In genomic region chr11:60844870-60845221, GRCh38 we compare ENCODE assay signal across 9 cellular contexts. TPM values are rescaled to one million over a fixed set of nuclear protein-coding genes. Genes with fewer than 3 reads are reported as not detected.
DNase-seq lines count a peak whose midpoint lies in the region; ATAC-seq, FAIRE-seq and TF ChIP-seq lines count a peak whose summit lies in the region.
"Had no signal": no experiment of that assay in that cellular context is flagged by ENCODE, and none has a peak within 500 bp of the region (broad histone marks: within the 10 kb centered on the region; RNA-seq: fewer than 3 reads in every experiment).

No MANE protein-coding gene starts in this region.

- in situ Hi-C loops in IMR-90 (cut with MboI; ENCODE audit: low sequenced_read_pairs), result no loop called here

- H3K9ac ChIP-seq in BLaER1 treated with 17β-estradiol and CSF1 and Interleukin-3, amounts not matched to agents 10 nM and 100 nM, result peak overlapping the region; percentile 4 to 95 (median 87); a peak in 20 of 22 replicates
- H3K9ac ChIP-seq in IMR-90 (ENCODE audit: low read depth, low read length) (no peak overlapping the region), astrocyte (ENCODE audit: low read length) (peak overlapping the region; percentile 24)

- TF ChIP-seq CTCF in IMR-90 (conservative IDR thresholded peaks at IDR 0.05; ENCODE audit: low read depth, low read length) (no peak), astrocyte (IDR thresholded peaks at IDR 0.05; ENCODE audit: insufficient read depth, low read depth, low read length) (no peak)

- H3K27me3 ChIP-seq in BLaER1 treated with 17β-estradiol and CSF1 and Interleukin-3, amounts not matched to agents 10 nM and 100 nM, result no peaks in the 10 kb centered on the region
- H3K27me3 ChIP-seq in IMR-90 (ENCODE audit: control insufficient read depth, insufficient read depth, low read length) (no peaks in the 10 kb centered on the region), astrocyte (ENCODE audit: insufficient read depth, low read length) (no peaks in the 10 kb centered on the region)

- CTCF ChIA-PET in IMR-90 (lab: Yijun Ruan, JAX), result no interaction called here

- H4K5ac ChIP-seq in IMR-90 (ENCODE audit: low read depth, low read length), result no peak overlapping the region

- no peaks in the 10 kb centered on the region for H3K9me3 Mint-ChIP-seq in astrocyte (ENCODE audit: unreplicated experiment)
- no peaks in the 10 kb centered on the region for H3K9me3 Mint-ChIP-seq in memory B cell

- 0 out of 22 replicates have a peak overlapping the region, but pooled peaks of 1 of the 11 experiments have one; percentile 32 for H3K27ac ChIP-seq in BLaER1 treated with 17β-estradiol and CSF1 and Interleukin-3, amounts not matched to agents 10 nM and 100 nM
- no peak overlapping the region for H3K27ac ChIP-seq in IMR-90 (ENCODE audit: insufficient read depth, low read length)
- no peak overlapping the region for H3K27ac ChIP-seq in astrocyte (ENCODE audit: low read depth, low read length)

- H3K56ac ChIP-seq in IMR-90 (ENCODE audit: extremely low read depth, insufficient read depth, low read length), result no peak overlapping the region

- H2AK5ac ChIP-seq in IMR-90 (ENCODE audit: low read depth, low read length), result no peak overlapping the region

- no TSS peak for BruUV-seq in IMR-90 (replicated peaks; lab: Mats Ljungman, UMichigan)

- peaks cover 37% of the 10 kb centered on the region for H3K4me1 Mint-ChIP-seq in astrocyte (ENCODE audit: low read depth, unreplicated experiment)
- peaks cover 42% of the 10 kb centered on the region for H3K4me1 Mint-ChIP-seq in memory B cell

- H3K27ac Mint-ChIP-seq in astrocyte (ENCODE audit: unreplicated experiment), result no peak overlapping the region
- H3K27ac Mint-ChIP-seq in memory B cell, result peak overlapping the region; percentile 13

- H3K23ac ChIP-seq in IMR-90 (ENCODE audit: low read depth, low read length), result no peak overlapping the region

- ATAC-seq in IMR-90 (ENCODE audit: low read depth), result no peak
- no peak for ATAC-seq in memory B cell (ENCODE audit: low read depth)
- no peak for ATAC-seq in GM18520 (IDR thresholded peaks at IDR 0.05; ENCODE audit: unreplicated experiment)
- no peak for ATAC-seq in HG02884 (IDR thresholded peaks at IDR 0.05; ENCODE audit: unreplicated experiment)

- H3K79me2 ChIP-seq in astrocyte (ENCODE audit: insufficient read depth, low read length), result peaks cover 47% of the 10 kb centered on the region

- H3K4me1 ChIP-seq in BLaER1 treated with 17β-estradiol and CSF1 and Interleukin-3, amounts not matched to agents 10 nM and 100 nM, result peaks cover 59 to 73% (median 66%) of the 10 kb centered on the region in 10 experiments
- H3K4me1 ChIP-seq in IMR-90 (ENCODE audit: control insufficient read depth, insufficient read depth, low read length), result peaks cover 25% of the 10 kb centered on the region
- H3K4me1 ChIP-seq in astrocyte (ENCODE audit: insufficient read depth, low read length), result peaks cover 36% of the 10 kb centered on the region

- TF ChIP-seq POLR2A in IMR-90 (IDR thresholded peaks at IDR 0.05; ENCODE audit: low read depth, low read length), result no peak

- POLR2A ChIA-PET in IMR-90 (lab: Charles Lee; ENCODE audit: unreplicated experiment), result no interaction called here

- H3K27me3 Mint-ChIP-seq in astrocyte (ENCODE audit: low read depth, unreplicated experiment) (no peaks in the 10 kb centered on the region), memory B cell (no peaks in the 10 kb centered on the region)

- no peak for DNase-seq in IMR-90
- no peak for DNase-seq in astrocyte (ENCODE audit: low read depth)
- no peak for DNase-seq in memory B cell (ENCODE audit: low spot score in 2 of 2)
- DNase-seq in HTR-8/SVneo (ENCODE audit: insufficient read length, low spot score), result no peak
- DNase-seq in activated CD4-positive, CD25-positive, alpha-beta regulatory T cell (lab: John Stamatoyannopoulos, UW), result no peak

- dilution Hi-C loops in IMR-90 (cut with HindIII; ENCODE audit: low sequenced_read_pairs, unreplicated experiment), result no loop called here

- WGBS in IMR-90 (ENCODE audit: extremely low coverage in 2 of 2, insufficient read length in 1 of 2), 2 experiments, result 37% methylated on average over 3 of the region's 4 CpGs; no CpG with 5 or more reads in 1 of the 2 experiments

- H3K9me1 ChIP-seq in IMR-90 (ENCODE audit: insufficient read depth, low read length), result peaks cover 11% of the 10 kb centered on the region

- H3K14ac ChIP-seq in IMR-90 (replicated peaks; ENCODE audit: low read depth, low read length), result no peak overlapping the region

- no peak overlapping the region for H4K8ac ChIP-seq in IMR-90 (ENCODE audit: low read depth in 2 of 2, low read length in 2 of 2)

- H3K4ac ChIP-seq in IMR-90 (ENCODE audit: low read depth, low read length), result no peak overlapping the region

- H2AFZ ChIP-seq in IMR-90 (replicated peaks; ENCODE audit: low read length, poor library complexity), result no peak overlapping the region
- H2AFZ ChIP-seq in astrocyte (ENCODE audit: low read depth, low read length), result no peak overlapping the region

- peaks cover 0 to 77% (median 61%) of the 10 kb centered on the region in 11 experiments; a peak in 19 of 22 replicates for H4K20me1 ChIP-seq in BLaER1 treated with 17β-estradiol and CSF1 and Interleukin-3, amounts not matched to agents 10 nM and 100 nM
- H4K20me1 ChIP-seq in IMR-90 (ENCODE audit: insufficient read depth, low read length) (0 out of 2 replicates have a peak, but pooled peaks cover 12% of the 10 kb centered on the region), astrocyte (ENCODE audit: insufficient read depth, low read length) (peaks cover 42% of the 10 kb centered on the region)

- no peaks in the 10 kb centered on the region for H3K9me3 ChIP-seq in BLaER1 treated with 17β-estradiol and CSF1 and Interleukin-3, amounts not matched to agents 10 nM and 100 nM (replicated peaks in 1 of 11)
- H3K9me3 ChIP-seq in IMR-90 (ENCODE audit: control insufficient read depth, insufficient read depth, low read length) (no peaks in the 10 kb centered on the region), astrocyte (ENCODE audit: insufficient read depth, low read depth, low read length) (no peaks in the 10 kb centered on the region)

- H2BK20ac ChIP-seq in IMR-90 (ENCODE audit: low read depth, low read length), result no peak overlapping the region

- no peak overlapping the region for H4K91ac ChIP-seq in IMR-90 (ENCODE audit: insufficient read depth, low read depth, low read length)

- peak overlapping the region; percentile 88 to 100 (median 98) for H3K4me2 ChIP-seq in BLaER1 treated with 17β-estradiol and CSF1 and Interleukin-3, amounts not matched to agents 10 nM and 100 nM
- peak overlapping the region; percentile 72 for H3K4me2 ChIP-seq in IMR-90 (ENCODE audit: low read depth, low read length)
- H3K4me2 ChIP-seq in astrocyte (ENCODE audit: low read length), result peak overlapping the region; percentile 97

- no peak overlapping the region for H2AK9ac ChIP-seq in IMR-90 (replicated peaks; ENCODE audit: low read depth, low read length, poor library complexity)

- H2BK15ac ChIP-seq in IMR-90 (ENCODE audit: low read depth, low read length), result no peak overlapping the region

- no peak overlapping the region for H3K18ac ChIP-seq in IMR-90 (ENCODE audit: low read depth, low read length)

- H2BK120ac ChIP-seq in IMR-90 (ENCODE audit: low read depth, low read length), result no peak overlapping the region

- FAIRE-seq in astrocyte (lab: Jason Lieb, UNC) (no peak), HTR-8/SVneo (lab: Jason Lieb, UNC) (no peak)
- FAIRE-seq: bronchial epithelial cell had no signal

- H3K36me3 Mint-ChIP-seq in astrocyte (ENCODE audit: low read depth, unreplicated experiment), result peaks cover 11% of the 10 kb centered on the region
- peaks cover 20% of the 10 kb centered on the region for H3K36me3 Mint-ChIP-seq in memory B cell

- no peak overlapping the region for H2BK5ac ChIP-seq in IMR-90 (ENCODE audit: low read depth, low read length, poor library complexity, severe bottlenecking)

- TF ChIP-seq RAD21 in IMR-90 (IDR thresholded peaks at IDR 0.05; ENCODE audit: low read length), result no peak

- H3K4me3 Mint-ChIP-seq in astrocyte (ENCODE audit: unreplicated experiment), result peak overlapping the region; percentile 93
- H3K4me3 Mint-ChIP-seq in memory B cell, result no peak overlapping the region

- peak overlapping the region in 9 of 10 experiments; percentile 85 to 98 (median 94); a peak in 16 of 20 replicates for H3K4me3 ChIP-seq in BLaER1 treated with 17β-estradiol and CSF1 and Interleukin-3, amounts not matched to agents 10 nM and 100 nM
- H3K4me3 ChIP-seq in IMR-90 (ENCODE audit: insufficient read depth, low read depth, low read length) (no peak overlapping the region), astrocyte (ENCODE audit: insufficient read depth, low read depth, low read length) (no peak overlapping the region)

- H3K79me1 ChIP-seq in IMR-90 (ENCODE audit: low read depth in 1 of 2, low read length in 2 of 2), result peaks cover 19 to 53% of the 10 kb centered on the region in 2 experiments

- peaks cover 10 to 58% (median 37%) of the 10 kb centered on the region in 11 experiments for H3K36me3 ChIP-seq in BLaER1 treated with 17β-estradiol and CSF1 and Interleukin-3, amounts not matched to agents 10 nM and 100 nM
- H3K36me3 ChIP-seq in IMR-90 (ENCODE audit: control insufficient read depth, insufficient read depth, low read length), result peaks cover 15% of the 10 kb centered on the region
- H3K36me3 ChIP-seq in astrocyte (ENCODE audit: insufficient read depth, low read length), result peaks cover 5% of the 10 kb centered on the region

- intact Hi-C loops in IMR-90 (cut with micrococcal nuclease), result no loop called here

TF ChIP-seq in IMR-90, 13 proteins besides CTCF, POLR2A, EP300 and RAD21 (continues in another document):
- TF ChIP-seq CEBPB (IDR thresholded peaks at IDR 0.05; ENCODE audit: low read depth, low read length) (no peak), FOS (IDR thresholded peaks at IDR 0.05; ENCODE audit: low read depth, low read length) (no peak)

RNA-seq across cellular contexts. Expression of gene CCDC86, which starts 2.9 kb away (rescaled TPM):
- total RNA-seq in IMR-90 (2012; rRNA removed) (9.5 and 10.3 TPM in 2 replicates), astrocyte (42.3 and 51.4 TPM in 2 replicates)
- polyA plus RNA-seq in IMR-90 (2012; rRNA removed), result 34.0 and 38.7 TPM in 2 replicates
- 25.1 and 28.9 TPM in 2 replicates for polyA plus RNA-seq in IMR-90 (2012; cell fraction: cytosol; rRNA removed)
- polyA plus RNA-seq in IMR-90 (2012; cell fraction: nucleus; rRNA removed; ENCODE audit: low replicate concordance), result 14.4 and 29.6 TPM in 2 replicates

RNA-seq across cellular contexts. Expression of gene PTGDR2, which starts 10.9 kb away (rescaled TPM):
- under 0.01 TPM in 2 replicates for total RNA-seq in IMR-90 (2012; rRNA removed)
- 0.09 and 0.12 TPM in 2 replicates for polyA plus RNA-seq in IMR-90 (2012; rRNA removed)
- 0.02 and 0.25 TPM in 2 replicates for polyA plus RNA-seq in IMR-90 (2012; cell fraction: cytosol; rRNA removed)
- polyA plus RNA-seq in IMR-90 (2012; cell fraction: nucleus; rRNA removed; ENCODE audit: low replicate concordance), result 0.24 and 0.25 TPM in 2 replicates
- total RNA-seq in astrocyte, result not detected in 2 replicates
- total RNA-seq: bronchial epithelial cell had no signal

RNA-seq across cellular contexts. Expression of gene ZP1, which starts 22.5 kb away (rescaled TPM):
- total RNA-seq in IMR-90 (2012; rRNA removed) (0.18 and 0.28 TPM in 2 replicates), astrocyte (0.43 TPM in 1 of 2 replicates, not detected in the other)
- 1.2 and 1.6 TPM in 2 replicates for polyA plus RNA-seq in IMR-90 (2012; rRNA removed)
- 1.5 and 3.3 TPM in 2 replicates for polyA plus RNA-seq in IMR-90 (2012; cell fraction: cytosol; rRNA removed)
- 7.4 and 25.0 TPM in 2 replicates for polyA plus RNA-seq in IMR-90 (2012; cell fraction: nucleus; rRNA removed; ENCODE audit: low replicate concordance)
- total RNA-seq: bronchial epithelial cell had no signal

RNA-seq across cellular contexts. Expression of gene MS4A10, which starts 59.7 kb away (rescaled TPM):
- total RNA-seq in IMR-90 (2012; rRNA removed) (not detected in 2 replicates), astrocyte (not detected in 2 replicates)
- not detected in 2 replicates for polyA plus RNA-seq in IMR-90 (2012; rRNA removed)
- polyA plus RNA-seq in IMR-90 (2012; cell fraction: cytosol; rRNA removed), result not detected in 2 replicates
- polyA plus RNA-seq in IMR-90 (2012; cell fraction: nucleus; rRNA removed; ENCODE audit: low replicate concordance), result not detected in 2 replicates
- total RNA-seq: bronchial epithelial cell had no signal

Comparison
In these comparisons a context has a peak if more than half of its experiments do, and no peak if none do; other contexts are left out.
1. H3K4me3 ChIP-seq: peak in BLaER1 treated with 17β-estradiol and CSF1 and Interleukin-3, amounts not matched to agents 10 nM and 100 nM (9 of 10); none in IMR-90 (single experiment) and astrocyte (single experiment).
2. Peak in every context shown above with its lines, with median percentiles within 50 percentile points of each other: H3K4me2 ChIP-seq.